8 cellular contexts compared by ENCODE assay signal in the genomic region with DNA sequence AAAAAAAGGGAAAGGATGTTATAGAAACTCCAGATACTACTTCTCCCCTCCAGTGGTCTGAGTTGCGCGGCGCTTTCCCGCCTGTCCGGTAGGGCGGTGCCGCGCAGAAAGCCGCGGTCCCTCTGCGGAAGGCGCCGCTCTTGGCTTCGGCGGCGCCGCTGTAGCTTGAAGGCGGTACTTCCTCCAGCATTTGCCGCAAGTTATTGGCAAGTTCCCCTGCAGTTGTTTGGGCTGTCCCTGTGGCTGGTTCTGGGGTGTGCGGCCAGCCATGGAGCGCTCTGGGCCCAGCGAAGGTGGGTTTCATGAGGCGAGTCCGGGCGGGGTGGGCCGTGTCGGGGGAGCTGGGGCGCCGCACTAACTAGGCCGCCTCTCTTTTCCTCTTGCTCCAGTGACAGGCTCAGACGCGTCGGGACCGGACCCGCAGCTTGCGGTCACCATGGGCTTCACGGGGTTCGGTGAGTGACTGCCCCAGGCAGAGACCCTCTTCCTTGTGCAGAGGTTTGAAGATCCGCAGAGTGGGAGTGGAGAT. TPM values are rescaled to one million over a fixed set of nuclear protein-coding genes. Genes with fewer than 3 reads are reported as not detected.
DNase-seq lines count a peak whose midpoint lies in the region; ATAC-seq and TF ChIP-seq lines count a peak whose summit lies in the region.
"Not testable (repeated sequence)": the region's sequence is repeated elsewhere in the genome, so short reads cannot be mapped to it uniquely, and the experiment has no call there.

WDR70 (plus strand) TSS at position 219 of the 529 bp plus-strand sequence; CDS start at position 269, 50 bp downstream.

- H4K20me1 ChIP-seq in OCI-LY7 (ENCODE audit: insufficient read depth, low read length), result not testable (repeated sequence)

- H3K4me2 ChIP-seq in OCI-LY7 (ENCODE audit: low read length), result peak within 1 kb of the TSS; percentile 92

- ATAC-seq in GM21515 (IDR thresholded peaks at IDR 0.05; ENCODE audit: unreplicated experiment), result peak; percentile 99

- POLR2A ChIA-PET in OCI-LY7 (lab: Charles Lee), result interaction anchor here (0.7 to 3.7 kb wide), 9 partner anchors 9 to 360 kb away, joined by 3 to 34 read pairs (median 4); partner anchors contain the start of gene NUP155

- H3K79me2 ChIP-seq in OCI-LY7 (ENCODE audit: insufficient read depth, low read depth, low read length), result not testable (repeated sequence)

- not testable (repeated sequence) for H3K27ac ChIP-seq in OCI-LY7 (ENCODE audit: low read depth, low read length, poor library complexity, severe bottlenecking)

- peak; percentile 78 for TF ChIP-seq CTCF in OCI-LY7 (conservative IDR thresholded peaks at IDR 0.05; ENCODE audit: low read length)
- TF ChIP-seq CTCF in epithelial cell of esophagus (IDR thresholded peaks at IDR 0.05; ENCODE audit: insufficient read depth, low read depth, low read length, missing control alignments), result peak; percentile 58

- H3K4me1 ChIP-seq in OCI-LY7 (ENCODE audit: insufficient read depth, low read length, poor library complexity, severe bottlenecking), result not testable (repeated sequence)

- H3K4me3 ChIP-seq in OCI-LY7 (ENCODE audit: low read depth, low read length, poor library complexity, severe bottlenecking) (peak within 1 kb of the TSS; percentile 96), epithelial cell of esophagus (ENCODE audit: low read length) (peak within 1 kb of the TSS; percentile 69)

- H3K9me3 ChIP-seq in OCI-LY7 (ENCODE audit: low read length), result not testable (repeated sequence)

- not testable (repeated sequence) for H3K9me2 ChIP-seq in OCI-LY7 (ENCODE audit: insufficient read depth, low read length)

- not testable (repeated sequence) for H3K36me3 ChIP-seq in OCI-LY7 (ENCODE audit: insufficient read depth, low read length)

- intact Hi-C loops in OCI-LY7 (cut with micrococcal nuclease; ENCODE audit: unreplicated experiment), result not testable (repeated sequence)

- BruUV-seq in OCI-LY7 (replicated peaks; lab: Mats Ljungman, UMichigan), result not testable (repeated sequence)

- H2AFZ ChIP-seq in OCI-LY7 (ENCODE audit: low read length), result peak within 1 kb of the TSS; percentile 83; the same call in 1 of the 2 replicates

- CTCF ChIA-PET in OCI-LY7 (lab: Charles Lee; ENCODE audit: unreplicated experiment), result interaction anchor here (0.6 to 0.7 kb wide), 2 partner anchors 8 to 175 kb away, joined by 3 read pairs; partner anchors contain the start of gene NUP155

- DNase-seq in DMS 273 treated with DMSO at 0.1 percent for 48 hours (lab: John Stamatoyannopoulos, UW) (peak; percentile 77), HuH-7 (ENCODE audit: low spot score) (peak; percentile 73), OCI-LY7 (ENCODE audit: low spot score) (peak; percentile 90), activated T-cell treated with anti-CD3 and anti-CD28 coated beads for 1 hour (ENCODE audit: low read depth) (peak; percentile 60), epithelial cell of esophagus (ENCODE audit: low read depth) (peak; percentile 92), mucosa of gallbladder (ENCODE audit: low spot score) (peak; percentile 87)
- peak; percentile 51 to 63 for DNase-seq in stimulated activated CD8-positive, alpha-beta memory T cell treated with anti-CD3 and anti-CD28 coated beads, Interleukin-4, amount 100 ng/mL, for 4 hours (ENCODE audit: low read depth in 2 of 2, low spot score in 1 of 2)

RNA-seq across cellular contexts. Expression of gene WDR70, which starts in this region (rescaled TPM):
- 20.8 and 26.2 TPM in 2 replicates for total RNA-seq in OCI-LY7 (2014; rRNA removed; shearing (Covaris generic))
- total RNA-seq in OCI-LY7 (2022), result 35.4 and 37.8 TPM in 2 replicates
- 26.7 TPM for total RNA-seq in mucosa of gallbladder
